Comparison of ENCODE assay signal across 27 cellular contexts in genomic region chr2:21307037-21307436, GRCh38.
"Had no signal": no experiment of that assay in that cellular context is flagged by ENCODE, and none has a peak within 500 bp of the region (broad histone marks: within the 10 kb centered on the region; RNA-seq: fewer than 3 reads in every experiment).

No MANE protein-coding gene starts in this region.

- H3K36me3 ChIP-seq: stomach, suprapubic skin, thoracic aorta, thyroid gland, tibial artery, tibial nerve, transverse colon, upper lobe of left lung, upper lobe of right lung, uterus, vagina had no signal

- H3K36me3 Mint-ChIP-seq: stimulated activated effector memory CD8-positive, alpha-beta T cell treated with anti-CD3 and anti-CD28 coated beads, Interleukin-12 subunit alpha, Interleukin-12 subunit beta, amount 100 ng/mL, for 72 hours; stimulated activated memory B cell treated with anti-CD40 and anti-IgM and Interleukin-4, amounts not matched to agents 10 μg/mL and 1 μg/mL and 100 μg/mL, for 72 hours; stimulated activated naive B cell treated with anti-CD40 and anti-IgM and Interleukin-4, amounts not matched to agents 10 μg/mL and 1 μg/mL and 100 μg/mL, for 72 hours; type B pancreatic cell had no signal

- H3K4me3 Mint-ChIP-seq: stimulated activated effector memory CD8-positive, alpha-beta T cell treated with anti-CD3 and anti-CD28 coated beads, Interleukin-12 subunit alpha, Interleukin-12 subunit beta, amount 100 ng/mL, for 72 hours; stimulated activated memory B cell treated with anti-CD40 and anti-IgM and Interleukin-4, amounts not matched to agents 10 μg/mL and 1 μg/mL and 100 μg/mL, for 72 hours; stimulated activated naive B cell treated with anti-CD40 and anti-IgM and Interleukin-4, amounts not matched to agents 10 μg/mL and 1 μg/mL and 100 μg/mL, for 72 hours; stimulated activated naive CD8-positive, alpha-beta T cell treated with anti-CD3 and anti-CD28 coated beads, Interleukin-15, amount 100 ng/mL, for 72 hours; stimulated activated naive CD8-positive, alpha-beta T cell treated with anti-CD3 and anti-CD28 coated beads, Interleukin-15, Interleukin-2, amounts not matched to agents 100 ng/mL and 50 ng/mL, for 24 hours; type B pancreatic cell had no signal

- H3K4me1 Mint-ChIP-seq: stimulated activated effector memory CD8-positive, alpha-beta T cell treated with anti-CD3 and anti-CD28 coated beads, Interleukin-12 subunit alpha, Interleukin-12 subunit beta, amount 100 ng/mL, for 72 hours; stimulated activated memory B cell treated with anti-CD40 and anti-IgM and Interleukin-4, amounts not matched to agents 10 μg/mL and 1 μg/mL and 100 μg/mL, for 72 hours; stimulated activated naive B cell treated with anti-CD40 and anti-IgM and Interleukin-4, amounts not matched to agents 10 μg/mL and 1 μg/mL and 100 μg/mL, for 72 hours; stimulated activated naive CD8-positive, alpha-beta T cell treated with anti-CD3 and anti-CD28 coated beads, Interleukin-15, amount 100 ng/mL, for 72 hours had no signal

- ATAC-seq: stimulated activated effector memory CD8-positive, alpha-beta T cell treated with anti-CD3 and anti-CD28 coated beads, Interleukin-12 subunit alpha, Interleukin-12 subunit beta, amount 100 ng/mL, for 72 hours; stimulated activated memory B cell treated with anti-CD40 and anti-IgM and Interleukin-4, amounts not matched to agents 10 μg/mL and 1 μg/mL and 100 μg/mL, for 72 hours; stimulated activated naive B cell treated with anti-CD40 and anti-IgM and Interleukin-4, amounts not matched to agents 10 μg/mL and 1 μg/mL and 100 μg/mL, for 72 hours; stimulated activated naive CD8-positive, alpha-beta T cell treated with anti-CD3 and anti-CD28 coated beads, Interleukin-15, amount 100 ng/mL, for 72 hours; stimulated activated naive CD8-positive, alpha-beta T cell treated with anti-CD3 and anti-CD28 coated beads, Interleukin-15, Interleukin-2, amounts not matched to agents 100 U/mL and 50 U/mL, for 24 hours; upper lobe of right lung had no signal

- DNase-seq: stimulated activated CD4-positive, alpha-beta T cell treated with anti-CD3 and anti-CD28 coated beads, Interleukin-2, amount 100 ng/mL, for 48 hours; stimulated activated CD4-positive, alpha-beta T cell treated with anti-CD3 and anti-CD28 coated beads, Interleukin-4, amount 100 ng/mL, for 1 hour; stimulated activated CD4-positive, alpha-beta T cell treated with anti-CD3 and anti-CD28 coated beads, Interleukin-4, amount 100 ng/mL, for 24 hours; stimulated activated CD4-positive, alpha-beta T cell treated with anti-CD3 and anti-CD28 coated beads, Interleukin-4, amount 100 ng/mL, for 4 hours; stimulated activated CD8-positive, alpha-beta memory T cell treated with anti-CD3 and anti-CD28 coated beads, Interleukin-4, amount 100 ng/mL, for 48 hours; stimulated activated naive B cell treated with anti-CD40 and anti-IgM and Interleukin-4, amounts not matched to agents 10 μg/mL and 1 μg/mL and 100 μg/mL, for 72 hours; stimulated activated naive CD4-positive, alpha-beta T cell; stimulated activated naive CD4-positive, alpha-beta T cell treated with Interleukin-2 at 50 U/mL for 16 hours; stimulated activated naive CD8-positive, alpha-beta T cell treated with anti-CD3 and anti-CD28 coated beads, Interleukin-15, amount 100 ng/mL, for 72 hours; stimulated activated naive CD8-positive, alpha-beta T cell treated with anti-CD3 and anti-CD28 coated beads, Interleukin-15, Interleukin-2, amounts not matched to agents 100 U/mL and 50 U/mL, for 24 hours; stomach; substantia nigra; testis; thyroid gland; tibial artery; transverse colon; upper lobe of left lung; upper lobe of right lung; uterus had no signal

- H3K4me3 ChIP-seq: stomach, suprapubic skin, testis, thoracic aorta, thyroid gland, tibial artery, tibial nerve, transverse colon, upper lobe of left lung, upper lobe of right lung, uterus, vagina had no signal

- H3K27ac Mint-ChIP-seq: stimulated activated effector memory CD8-positive, alpha-beta T cell treated with anti-CD3 and anti-CD28 coated beads, Interleukin-12 subunit alpha, Interleukin-12 subunit beta, amount 100 ng/mL, for 72 hours; stimulated activated memory B cell treated with anti-CD40 and anti-IgM and Interleukin-4, amounts not matched to agents 10 μg/mL and 1 μg/mL and 100 μg/mL, for 72 hours; stimulated activated naive B cell treated with anti-CD40 and anti-IgM and Interleukin-4, amounts not matched to agents 10 μg/mL and 1 μg/mL and 100 μg/mL, for 72 hours; stimulated activated naive CD8-positive, alpha-beta T cell treated with anti-CD3 and anti-CD28 coated beads, Interleukin-15, amount 100 ng/mL, for 72 hours; stimulated activated naive CD8-positive, alpha-beta T cell treated with anti-CD3 and anti-CD28 coated beads, Interleukin-15, Interleukin-2, amounts not matched to agents 100 ng/mL and 50 ng/mL, for 24 hours; type B pancreatic cell had no signal

- H3K9me3 Mint-ChIP-seq: stimulated activated effector memory CD8-positive, alpha-beta T cell treated with anti-CD3 and anti-CD28 coated beads, Interleukin-12 subunit alpha, Interleukin-12 subunit beta, amount 100 ng/mL, for 72 hours; stimulated activated memory B cell treated with anti-CD40 and anti-IgM and Interleukin-4, amounts not matched to agents 10 μg/mL and 1 μg/mL and 100 μg/mL, for 72 hours; stimulated activated naive B cell treated with anti-CD40 and anti-IgM and Interleukin-4, amounts not matched to agents 10 μg/mL and 1 μg/mL and 100 μg/mL, for 72 hours; stimulated activated naive CD8-positive, alpha-beta T cell treated with anti-CD3 and anti-CD28 coated beads, Interleukin-15, amount 100 ng/mL, for 72 hours; stimulated activated naive CD8-positive, alpha-beta T cell treated with anti-CD3 and anti-CD28 coated beads, Interleukin-15, Interleukin-2, amounts not matched to agents 100 ng/mL and 50 ng/mL, for 24 hours; type B pancreatic cell had no signal

- H3K27me3 ChIP-seq: stomach, suprapubic skin, testis, thyroid gland, tibial artery, tibial nerve, transverse colon, upper lobe of left lung, upper lobe of right lung, uterus, vagina had no signal

- H3K27me3 Mint-ChIP-seq: stimulated activated memory B cell treated with anti-CD40 and anti-IgM and Interleukin-4, amounts not matched to agents 10 μg/mL and 1 μg/mL and 100 μg/mL, for 72 hours; stimulated activated naive B cell treated with anti-CD40 and anti-IgM and Interleukin-4, amounts not matched to agents 10 μg/mL and 1 μg/mL and 100 μg/mL, for 72 hours; stimulated activated naive CD8-positive, alpha-beta T cell treated with anti-CD3 and anti-CD28 coated beads, Interleukin-15, amount 100 ng/mL, for 72 hours; stimulated activated naive CD8-positive, alpha-beta T cell treated with anti-CD3 and anti-CD28 coated beads, Interleukin-15, Interleukin-2, amounts not matched to agents 100 ng/mL and 50 ng/mL, for 24 hours; type B pancreatic cell had no signal

- H3K27ac ChIP-seq: stomach, suprapubic skin, testis, thoracic aorta, thyroid gland, tibial artery, tibial nerve, transverse colon, upper lobe of left lung, upper lobe of right lung, uterus, vagina had no signal

- H3K4me1 ChIP-seq: stomach, suprapubic skin, testis, thyroid gland, tibial artery, tibial nerve, transverse colon, upper lobe of left lung, upper lobe of right lung, uterus, vagina had no signal

- H3K9me3 ChIP-seq: stomach, suprapubic skin, testis, thoracic aorta, thyroid gland, tibial artery, tibial nerve, transverse colon, upper lobe of left lung, upper lobe of right lung, uterus, vagina had no signal
